In the genomic region with DNA sequence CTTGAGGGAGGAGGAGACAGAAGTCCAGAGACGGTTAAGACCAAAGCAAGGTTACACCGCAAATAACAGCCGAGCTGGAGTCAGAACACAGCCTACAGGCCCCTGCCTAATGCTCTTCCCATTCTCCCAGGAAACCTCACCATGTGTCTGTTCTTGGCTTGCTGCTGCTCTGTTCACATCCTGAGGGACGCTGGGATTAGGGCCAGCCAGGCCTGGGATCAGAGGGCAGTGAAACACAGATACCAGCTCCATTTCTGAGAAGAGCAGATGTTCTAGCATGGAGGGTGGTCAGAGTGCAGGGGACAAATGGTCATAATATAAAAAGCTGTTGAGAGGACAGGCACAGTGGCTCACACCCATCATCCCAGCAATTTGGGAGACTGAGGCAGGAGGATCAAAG, we compare ENCODE assay signal across 17 cellular contexts.
DNase-seq lines count a peak whose midpoint lies in the region; ATAC-seq and TF ChIP-seq lines count a peak whose summit lies in the region.
"Had no signal": no experiment of that assay in that cellular context is flagged by ENCODE, and none has a peak within 500 bp of the region (broad histone marks: within the 10 kb centered on the region; RNA-seq: fewer than 3 reads in every experiment).

No MANE protein-coding gene starts in this region.

- H3K36me3 ChIP-seq in right lobe of liver (no peaks in the 10 kb centered on the region), subcutaneous abdominal adipose tissue (ENCODE audit: control insufficient read depth in 5 of 5, insufficient read depth in 5 of 5, low read length in 5 of 5) (no peaks in the 10 kb centered on the region), MG63 (no peaks in the 10 kb centered on the region)

- TF ChIP-seq CTCF in GM13977 (IDR thresholded peaks at IDR 0.05; ENCODE audit: extremely low read depth, insufficient read depth, missing control alignments), result no peak
- TF ChIP-seq CTCF in fibroblast of villous mesenchyme (IDR thresholded peaks at IDR 0.05; ENCODE audit: insufficient read depth, low read depth, low read length), result no peak
- no peak for TF ChIP-seq CTCF in right lobe of liver (IDR thresholded peaks at IDR 0.05)

- no peaks in the 10 kb centered on the region for H3K27me3 ChIP-seq in right lobe of liver
- H3K27me3 ChIP-seq in subcutaneous abdominal adipose tissue (ENCODE audit: control insufficient read depth in 5 of 5, insufficient read depth in 4 of 5, low read length in 5 of 5), result no peaks in the 10 kb centered on the region
- H3K27me3 ChIP-seq in MG63, result no peaks in the 10 kb centered on the region

- H3K9me3 ChIP-seq in right lobe of liver, result no peaks in the 10 kb centered on the region
- H3K9me3 ChIP-seq in subcutaneous abdominal adipose tissue (ENCODE audit: control insufficient read depth in 5 of 5, low read length in 5 of 5), result no peaks in the 10 kb centered on the region
- H3K9me3 ChIP-seq in MG63, result no peaks in the 10 kb centered on the region
- H3K9me3 ChIP-seq: A549 had no signal

- H3K4me1 ChIP-seq in right lobe of liver (no peaks in the 10 kb centered on the region), subcutaneous abdominal adipose tissue (ENCODE audit: control insufficient read depth in 5 of 5, insufficient read depth in 5 of 5, low read length in 5 of 5) (peaks cover 5 to 44% (median 34%) of the 10 kb centered on the region in 5 donors)
- H3K4me1 ChIP-seq: A549 had no signal

- TF ChIP-seq POLR2A in right lobe of liver (IDR thresholded peaks at IDR 0.05), result no peak

- 33% methylated on average over 4 of the region's 4 CpGs for WGBS in right lobe of liver (ENCODE audit: insufficient coverage, low coverage, low lambda C conversion rate, missing lambda C conversion rate)

- intact Hi-C loops in right lobe of liver (cut with DNase I), result no loop called here

- in situ Hi-C loops in GM13977 (cut with MboI; ENCODE audit: low pct_unique_long_range_greater_than_20kb, low sequenced_read_pairs, unreplicated experiment), result loop anchor here (25.0 kb wide), 1 partner anchor 407 kb away; no protein-coding TSS in a partner anchor

- no peak overlapping the region for H3K9ac ChIP-seq in subcutaneous abdominal adipose tissue (ENCODE audit: low read length in 5 of 5)

- H3K4me3 ChIP-seq in fibroblast of villous mesenchyme (ENCODE audit: low read depth, low read length) (no peak overlapping the region), right lobe of liver (no peak overlapping the region), subcutaneous abdominal adipose tissue (ENCODE audit: low read depth in 1 of 5, low read length in 5 of 5) (no peak overlapping the region), MG63 (no peak overlapping the region)
- H3K4me3 ChIP-seq: A549 had no signal

- ATAC-seq in right lobe of liver, result peak; percentile 77 to 86 (median 83)
- no peak for ATAC-seq in HG03432 (IDR thresholded peaks at IDR 0.05; ENCODE audit: unreplicated experiment)
- no peak for ATAC-seq in HG02763 (IDR thresholded peaks at IDR 0.05; ENCODE audit: unreplicated experiment)
- ATAC-seq: A549; CD8-positive, alpha-beta T cell had no signal

- peak; percentile 17 for DNase-seq in GM13977 (ENCODE audit: low spot score)
- DNase-seq in fibroblast of villous mesenchyme (ENCODE audit: low read depth), result peak; percentile 57
- peak; percentile 37 to 66 (median 52) for DNase-seq in right lobe of liver
- DNase-seq in substantia nigra (lab: John Stamatoyannopoulos, UW), result no peak
- no peak for DNase-seq in MG63
- DNase-seq: CD8-positive, alpha-beta T cell; COR-L47; DMS153; DMS79 treated with DMSO at 0.1 percent for 48 hours; EL; GDM1; GOT3; H9 had no signal

- H3K27ac ChIP-seq in right lobe of liver (no peak overlapping the region), subcutaneous abdominal adipose tissue (ENCODE audit: low read depth, low read length) (peak overlapping the region; percentile 87), substantia nigra (ENCODE audit: low read depth, low read length, poor library complexity, severe bottlenecking) (no peak overlapping the region)
- H3K27ac ChIP-seq: A549 had no signal

Comparison
In these comparisons a context has a peak if more than half of its experiments do, and no peak if none do; other contexts are left out.
1. DNase-seq: peak in GM13977 (single experiment), fibroblast of villous mesenchyme (single experiment) and right lobe of liver (3 of 3); none in substantia nigra (0 of 49) and MG63 (single experiment).
2. ATAC-seq: peak in right lobe of liver (4 of 4); none in HG03432 (single experiment) and HG02763 (single experiment).